Comparison of ENCODE assay signal across 16 cellular contexts in the genomic region with DNA sequence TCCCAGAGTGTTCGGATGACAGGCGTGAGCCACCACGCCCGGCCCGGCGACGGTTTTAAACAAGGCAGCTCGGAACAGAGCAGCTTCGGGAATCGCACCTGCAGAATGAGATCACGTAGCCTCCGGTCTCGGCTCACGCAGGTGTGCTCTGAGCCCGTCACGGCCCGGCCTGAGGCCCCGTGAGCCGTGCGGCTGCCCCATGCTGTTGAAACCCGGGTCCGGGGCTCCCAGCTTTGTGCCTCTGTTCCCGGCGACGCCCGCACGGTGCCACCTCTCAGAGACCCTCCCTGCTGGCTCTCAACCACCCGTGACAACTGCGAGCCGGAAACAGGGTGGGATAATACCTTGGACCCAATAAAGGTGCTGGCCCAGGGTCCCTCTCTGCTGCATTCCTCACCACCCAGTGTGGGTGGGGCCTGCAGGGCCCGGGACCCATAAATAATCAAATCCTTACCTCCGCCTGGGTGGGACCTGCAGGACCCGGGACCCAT. TPM values are rescaled to one million over a fixed set of nuclear protein-coding genes. Genes with fewer than 3 reads are reported as not detected.
A peak's percentile ranks its signal among the peaks of the same experiment; 100 is the strongest.
DNase-seq lines count a peak whose midpoint lies in the region; TF ChIP-seq lines count a peak whose summit lies in the region.
"Had no signal": no experiment of that assay in that cellular context is flagged by ENCODE, and none has a peak within 500 bp of the region (broad histone marks: within the 10 kb centered on the region; RNA-seq: fewer than 3 reads in every experiment).

No MANE protein-coding gene starts in this region.

- no peaks in the 10 kb centered on the region for H3K36me3 Mint-ChIP-seq in glutamatergic neuron (ENCODE audit: unreplicated experiment)

- H3K9me3 ChIP-seq in HUES48 (ENCODE audit: control insufficient read depth, insufficient read depth, low read length) (no peaks in the 10 kb centered on the region), prostate gland (no peaks in the 10 kb centered on the region)
- H3K9me3 ChIP-seq: SJCRH30, suprapubic skin had no signal

- 92% methylated on average over 32 of the region's 33 CpGs for WGBS in prostate gland

- no peak for TF ChIP-seq CTCF in glutamatergic neuron (IDR thresholded peaks at IDR 0.05; ENCODE audit: partially characterized antibody, unreplicated experiment)
- TF ChIP-seq CTCF in prostate gland (IDR thresholded peaks at IDR 0.05) = no peak

- no peak for TF ChIP-seq POLR2A in prostate gland (IDR thresholded peaks at IDR 0.05)

- H3K36me3 ChIP-seq in HUES48 (ENCODE audit: control insufficient read depth, insufficient read depth, low read length) (no peaks in the 10 kb centered on the region), prostate gland (no peaks in the 10 kb centered on the region)
- H3K36me3 ChIP-seq: SJCRH30, suprapubic skin had no signal

- H3K4me1 ChIP-seq in HUES48 (ENCODE audit: control insufficient read depth, insufficient read depth, low read length) (no peaks in the 10 kb centered on the region; the same call in 1 of the 2 replicates), prostate gland (replicated peaks) (no peaks in the 10 kb centered on the region)
- H3K4me1 ChIP-seq: SJCRH30, suprapubic skin had no signal

- no peak overlapping the region for H3K27ac Mint-ChIP-seq in glutamatergic neuron (ENCODE audit: unreplicated experiment)
- H3K27ac Mint-ChIP-seq: HFFc6 had no signal

- H3K27ac ChIP-seq in HUES48 (ENCODE audit: low read depth, low read length) (no peak overlapping the region), prostate gland (no peak overlapping the region)
- H3K27ac ChIP-seq: 22Rv1, SJCRH30, suprapubic skin had no signal

- H3K4me1 Mint-ChIP-seq in glutamatergic neuron (ENCODE audit: low read depth, unreplicated experiment) = no peaks in the 10 kb centered on the region

- H3K9me3 Mint-ChIP-seq in glutamatergic neuron (ENCODE audit: unreplicated experiment) = peaks cover 2% of the 10 kb centered on the region
- H3K9me3 Mint-ChIP-seq: HFFc6 had no signal

- peak; percentile 1 for DNase-seq in activated CD4-positive, alpha-beta T cell treated with anti-CD3 and anti-CD28 coated beads for 48 hours
- DNase-seq in activated CD4-positive, alpha-beta T cell treated with anti-CD3 and anti-CD28 coated beads, Interleukin-2, amount 50 U/mL, for 48 hours = no peak
- peak; percentile 3 for DNase-seq in glutamatergic neuron
- peak; percentile 3 for DNase-seq in prostate gland (ENCODE audit: low spot score)
- DNase-seq in NCI-H2196 treated with DMSO at 0.1 percent for 48 hours (lab: John Stamatoyannopoulos, UW; ENCODE audit: unreplicated experiment) = no peak
- no peak for DNase-seq in dedifferentiated amniotic fluid mesenchymal stem cell (ENCODE audit: extremely low spot score)
- no peak for DNase-seq in hippocampal formation (lab: John Stamatoyannopoulos, UW)
- DNase-seq: activated CD4-positive, CD25-positive, alpha-beta regulatory T cell treated with anti-CD3 and anti-CD28 coated beads, Interleukin-2, amount 50 U/mL, for 72 hours; HFFc6; NCI-H526 treated with DMSO at 0.1 percent for 48 hours; SJCRH30; stimulated activated CD4-positive, alpha-beta T cell treated with anti-CD3 and anti-CD28 coated beads, Interleukin-4, amount 100 ng/mL, for 1 hour; T-helper 2 cell had no signal

- H3K4me3 Mint-ChIP-seq in glutamatergic neuron (ENCODE audit: unreplicated experiment) = no peak overlapping the region
- H3K4me3 Mint-ChIP-seq: HFFc6 had no signal

- peak overlapping the region; percentile 13; the same call in 1 of the 2 replicates for H3K4me3 ChIP-seq in HUES48 (ENCODE audit: low read depth, low read length)
- no peak overlapping the region for H3K4me3 ChIP-seq in prostate gland
- H3K4me3 ChIP-seq: SJCRH30, suprapubic skin had no signal

- peaks cover 1% of the 10 kb centered on the region for H3K27me3 Mint-ChIP-seq in glutamatergic neuron (ENCODE audit: unreplicated experiment)

- intact Hi-C loops in prostate gland (cut with DNase I) = no loop called here

- no peaks in the 10 kb centered on the region for H3K27me3 ChIP-seq in HUES48 (ENCODE audit: control insufficient read depth, insufficient read depth, low read length)
- H3K27me3 ChIP-seq in prostate gland (replicated peaks; ENCODE audit: insufficient read depth) = no peaks in the 10 kb centered on the region
- H3K27me3 ChIP-seq: SJCRH30, suprapubic skin had no signal

- no peak overlapping the region for H3K9ac ChIP-seq in HUES48 (ENCODE audit: low read depth, low read length)

RNA-seq across cellular contexts. Expression of gene PLCXD1, which starts 13.4 kb away (rescaled TPM):
- total RNA-seq in glutamatergic neuron (ENCODE audit: unreplicated experiment) (36.4 TPM), prostate gland (10 to 100 TPM; 12.9 to 20.8 TPM)

RNA-seq across cellular contexts. Expression of gene GTPBP6, which starts 50.8 kb away (rescaled TPM):
- total RNA-seq in glutamatergic neuron (ENCODE audit: unreplicated experiment) (52.3 TPM), prostate gland (10 to 100 TPM; 43.9 to 69.6 TPM)

Comparison
In these comparisons a context has a peak if more than half of its experiments do, and no peak if none do; other contexts are left out.
1. DNase-seq: peak in activated CD4-positive, alpha-beta T cell treated with anti-CD3 and anti-CD28 coated beads for 48 hours (single experiment), glutamatergic neuron (single experiment) and prostate gland (single experiment); none in activated CD4-positive, alpha-beta T cell treated with anti-CD3 and anti-CD28 coated beads, Interleukin-2, amount 50 U/mL, for 48 hours (0 of 2), NCI-H2196 treated with DMSO at 0.1 percent for 48 hours (single experiment), dedifferentiated amniotic fluid mesenchymal stem cell (single experiment) and hippocampal formation (0 of 2).